Comparison of ENCODE assay signal across 13 cellular contexts in the genomic region with DNA sequence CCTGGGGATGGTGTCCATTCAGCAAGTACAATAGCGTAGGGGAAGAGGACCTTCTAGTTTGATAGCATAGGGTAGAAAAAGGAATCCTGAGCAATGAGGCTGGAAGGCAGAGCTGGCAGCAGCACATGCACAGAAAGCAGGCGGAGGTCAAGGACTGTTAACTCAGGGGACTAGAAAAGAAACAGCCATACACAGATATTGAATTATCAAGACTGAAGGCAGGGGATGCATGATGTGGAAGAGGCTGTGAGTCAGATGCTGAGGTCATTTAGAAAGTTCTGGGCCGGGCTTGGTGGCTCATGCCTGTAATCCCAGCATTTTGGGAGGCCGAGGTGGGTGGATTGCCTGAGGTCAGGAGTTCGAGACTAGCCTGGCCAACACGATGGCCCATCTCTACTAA.
A peak's percentile ranks its signal among the peaks of the same experiment; 100 is the strongest.
DNase-seq lines count a peak whose midpoint lies in the region; ATAC-seq and TF ChIP-seq lines count a peak whose summit lies in the region.
"Had no signal": no experiment of that assay in that cellular context is flagged by ENCODE, and none has a peak within 500 bp of the region (broad histone marks: within the 10 kb centered on the region; RNA-seq: fewer than 3 reads in every experiment).

No MANE protein-coding gene starts in this region.

- CTCF ChIA-PET in SK-N-SH (lab: Yijun Ruan, JAX) = no interaction called here

- H3K4me3 ChIP-seq in SK-N-SH (ENCODE audit: low read depth in 2 of 2, low read length in 1 of 2) (no peak overlapping the region), rectal smooth muscle tissue (ENCODE audit: low read length) (no peak overlapping the region)
- H3K4me3 ChIP-seq: thyroid gland had no signal

- ATAC-seq in GM18502 (IDR thresholded peaks at IDR 0.05; ENCODE audit: poor library complexity, unreplicated experiment) = no peak
- ATAC-seq: natural killer cell had no signal

- TF ChIP-seq CTCF in SK-N-SH (IDR thresholded peaks at IDR 0.05) = no peak

- H3K9me2 ChIP-seq in SK-N-SH = no peaks in the 10 kb centered on the region

- no peaks in the 10 kb centered on the region for H3K79me2 ChIP-seq in SK-N-SH (ENCODE audit: insufficient read depth)

- H3K9ac ChIP-seq in SK-N-SH (peak overlapping the region; percentile 57), rectal smooth muscle tissue (ENCODE audit: low read length) (no peak overlapping the region)

- 54% methylated on average over 6 of the region's 6 CpGs for WGBS in SK-N-SH (ENCODE audit: low lambda C conversion rate)

- no peaks in the 10 kb centered on the region for H3K9me3 ChIP-seq in SK-N-SH
- H3K9me3 ChIP-seq: thyroid gland had no signal

- peak; percentile 91 for DNase-seq in Daoy (ENCODE audit: low read depth)
- DNase-seq in SK-N-SH = no peak
- peak; percentile 36 for DNase-seq in fibroblast of gingiva (ENCODE audit: low read depth)
- no peak for DNase-seq in NCI-H82 treated with DMSO at 0.1 percent for 48 hours (lab: John Stamatoyannopoulos, UW; ENCODE audit: unreplicated experiment)
- DNase-seq in NK-92 treated with Interleukin-12 subunit alpha and Interleukin-12 subunit beta, amount 100 ng/mL, for 24 hours (lab: John Stamatoyannopoulos, UW) = no peak
- DNase-seq in mucosa of gallbladder (ENCODE audit: low spot score) = no peak
- DNase-seq: natural killer cell; NCI-H1417 treated with DMSO at 0.1 percent for 48 hours; stimulated activated CD4-positive, alpha-beta T cell treated with anti-CD3 and anti-CD28 coated beads, Interleukin-4, amount 100 ng/mL, for 24 hours; thyroid gland had no signal

- no peaks in the 10 kb centered on the region for H3K36me3 ChIP-seq in SK-N-SH (replicated peaks in 1 of 2; ENCODE audit: control insufficient read depth in 1 of 2, insufficient read depth in 2 of 2, low read length in 1 of 2)
- no peaks in the 10 kb centered on the region for H3K36me3 ChIP-seq in rectal smooth muscle tissue (ENCODE audit: control insufficient read depth, insufficient read depth, low read length)
- H3K36me3 ChIP-seq: thyroid gland had no signal

- H3K4me1 ChIP-seq in SK-N-SH (ENCODE audit: control insufficient read depth in 1 of 2, insufficient read depth in 2 of 2, low read depth in 1 of 2, low read length in 1 of 2) (peaks cover 37 to 41% of the 10 kb centered on the region in 2 experiments), rectal smooth muscle tissue (ENCODE audit: control insufficient read depth, insufficient read depth, low read length) (peaks cover 46% of the 10 kb centered on the region)

- H3F3A ChIP-seq in SK-N-SH (replicated peaks; ENCODE audit: insufficient read depth) = peaks cover 67% of the 10 kb centered on the region

- no peak for TF ChIP-seq RAD21 in SK-N-SH (IDR thresholded peaks at IDR 0.05; ENCODE audit: low read length)

- H3K27ac ChIP-seq in SK-N-SH (ENCODE audit: low read depth in 2 of 2, low read length in 1 of 2) (peak overlapping the region; percentile 96 to 99; a peak in 3 of 4 replicates), rectal smooth muscle tissue (ENCODE audit: low read depth, low read length) (peak overlapping the region; percentile 96)
- H3K27ac ChIP-seq: C4-2B, thyroid gland had no signal

- no peaks in the 10 kb centered on the region for H3K27me3 ChIP-seq in SK-N-SH (ENCODE audit: insufficient read depth)
- H3K27me3 ChIP-seq in rectal smooth muscle tissue (ENCODE audit: control insufficient read depth, insufficient read depth, low read length) = no peaks in the 10 kb centered on the region
- H3K27me3 ChIP-seq: thyroid gland had no signal

- H4K20me1 ChIP-seq in SK-N-SH (ENCODE audit: insufficient read depth) = no peaks in the 10 kb centered on the region

- peak in 1 of 2 experiments; percentile 67; a peak in 1 of 4 replicates for TF ChIP-seq EP300 in SK-N-SH (IDR thresholded peaks at IDR 0.05; ENCODE audit: borderline replicate concordance in 1 of 2, low read depth in 1 of 2, low read length in 1 of 2)

- H2AFZ ChIP-seq in SK-N-SH (ENCODE audit: low read depth) = no peak overlapping the region

- peak overlapping the region; percentile 83 for H3K4me2 ChIP-seq in SK-N-SH

- POLR2A ChIA-PET in SK-N-SH (lab: Yijun Ruan, JAX) = no interaction called here

TF ChIP-seq in SK-N-SH, 30 proteins besides CTCF, POLR2A, EP300 and RAD21 (continues in another document):
- TF ChIP-seq FOSL2 (IDR thresholded peaks at IDR 0.05; ENCODE audit: borderline replicate concordance, low read depth) (peak; percentile 65), RCOR1 (IDR thresholded peaks at IDR 0.05; ENCODE audit: low read length) (no peak), TAF1 (IDR thresholded peaks at IDR 0.05; ENCODE audit: borderline replicate concordance, low read depth, low read length) (no peak), MXI1 (IDR thresholded peaks at IDR 0.05; ENCODE audit: low read depth, low read length) (no peak), JUND (IDR thresholded peaks at IDR 0.05) (peak; percentile 71), FOXM1 (IDR thresholded peaks at IDR 0.05; ENCODE audit: low read depth) (no peak), NFIC (IDR thresholded peaks at IDR 0.05; ENCODE audit: borderline replicate concordance) (peak; percentile 60), RXRA (IDR thresholded peaks at IDR 0.05; ENCODE audit: borderline replicate concordance, low read depth) (peak; percentile 76), TEAD4 (IDR thresholded peaks at IDR 0.05; ENCODE audit: borderline replicate concordance, insufficient read depth) (peak; percentile 47; the same call in 1 of the 2 replicates), SIN3A (IDR thresholded peaks at IDR 0.05; ENCODE audit: borderline replicate concordance, low read depth, low read length) (no peak)
- TF ChIP-seq, protein P1, sequence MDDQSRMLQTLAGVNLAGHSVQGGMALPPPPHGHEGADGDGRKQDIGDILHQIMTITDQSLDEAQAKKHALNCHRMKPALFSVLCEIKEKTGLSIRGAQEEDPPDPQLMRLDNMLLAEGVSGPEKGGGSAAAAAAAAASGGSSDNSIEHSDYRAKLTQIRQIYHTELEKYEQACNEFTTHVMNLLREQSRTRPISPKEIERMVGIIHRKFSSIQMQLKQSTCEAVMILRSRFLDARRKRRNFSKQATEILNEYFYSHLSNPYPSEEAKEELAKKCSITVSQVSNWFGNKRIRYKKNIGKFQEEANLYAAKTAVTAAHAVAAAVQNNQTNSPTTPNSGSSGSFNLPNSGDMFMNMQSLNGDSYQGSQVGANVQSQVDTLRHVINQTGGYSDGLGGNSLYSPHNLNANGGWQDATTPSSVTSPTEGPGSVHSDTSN (IDR thresholded peaks at IDR 0.05) = peak; percentile 85
- TF ChIP-seq, protein P2, sequence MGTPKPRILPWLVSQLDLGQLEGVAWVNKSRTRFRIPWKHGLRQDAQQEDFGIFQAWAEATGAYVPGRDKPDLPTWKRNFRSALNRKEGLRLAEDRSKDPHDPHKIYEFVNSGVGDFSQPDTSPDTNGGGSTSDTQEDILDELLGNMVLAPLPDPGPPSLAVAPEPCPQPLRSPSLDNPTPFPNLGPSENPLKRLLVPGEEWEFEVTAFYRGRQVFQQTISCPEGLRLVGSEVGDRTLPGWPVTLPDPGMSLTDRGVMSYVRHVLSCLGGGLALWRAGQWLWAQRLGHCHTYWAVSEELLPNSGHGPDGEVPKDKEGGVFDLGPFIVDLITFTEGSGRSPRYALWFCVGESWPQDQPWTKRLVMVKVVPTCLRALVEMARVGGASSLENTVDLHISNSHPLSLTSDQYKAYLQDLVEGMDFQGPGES (IDR thresholded peaks at IDR 0.05; ENCODE audit: low read depth, low read length) = no peak
- TF ChIP-seq, protein P3, sequence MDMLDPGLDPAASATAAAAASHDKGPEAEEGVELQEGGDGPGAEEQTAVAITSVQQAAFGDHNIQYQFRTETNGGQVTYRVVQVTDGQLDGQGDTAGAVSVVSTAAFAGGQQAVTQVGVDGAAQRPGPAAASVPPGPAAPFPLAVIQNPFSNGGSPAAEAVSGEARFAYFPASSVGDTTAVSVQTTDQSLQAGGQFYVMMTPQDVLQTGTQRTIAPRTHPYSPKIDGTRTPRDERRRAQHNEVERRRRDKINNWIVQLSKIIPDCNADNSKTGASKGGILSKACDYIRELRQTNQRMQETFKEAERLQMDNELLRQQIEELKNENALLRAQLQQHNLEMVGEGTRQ (IDR thresholded peaks at IDR 0.05; ENCODE audit: borderline replicate concordance, low read depth, low read length) = no peak
- TF ChIP-seq, protein P4, sequence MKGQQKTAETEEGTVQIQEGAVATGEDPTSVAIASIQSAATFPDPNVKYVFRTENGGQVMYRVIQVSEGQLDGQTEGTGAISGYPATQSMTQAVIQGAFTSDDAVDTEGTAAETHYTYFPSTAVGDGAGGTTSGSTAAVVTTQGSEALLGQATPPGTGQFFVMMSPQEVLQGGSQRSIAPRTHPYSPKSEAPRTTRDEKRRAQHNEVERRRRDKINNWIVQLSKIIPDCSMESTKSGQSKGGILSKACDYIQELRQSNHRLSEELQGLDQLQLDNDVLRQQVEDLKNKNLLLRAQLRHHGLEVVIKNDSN (IDR thresholded peaks at IDR 0.05; ENCODE audit: borderline replicate concordance, low read depth) = no peak
- TF ChIP-seq, protein P5, sequence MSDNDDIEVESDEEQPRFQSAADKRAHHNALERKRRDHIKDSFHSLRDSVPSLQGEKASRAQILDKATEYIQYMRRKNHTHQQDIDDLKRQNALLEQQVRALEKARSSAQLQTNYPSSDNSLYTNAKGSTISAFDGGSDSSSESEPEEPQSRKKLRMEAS (IDR thresholded peaks at IDR 0.05; ENCODE audit: low read depth) = peak; percentile 57

Comparison
In these comparisons a context has a peak if more than half of its experiments do, and no peak if none do; other contexts are left out.
1. DNase-seq: peak in Daoy (single experiment) and fibroblast of gingiva (single experiment); none in SK-N-SH (single experiment), NCI-H82 treated with DMSO at 0.1 percent for 48 hours (single experiment), NK-92 treated with Interleukin-12 subunit alpha and Interleukin-12 subunit beta, amount 100 ng/mL, for 24 hours (single experiment) and mucosa of gallbladder (single experiment).